ENCODE assay signal across 1 cellular context in genomic region chrX:16946361-16946964, GRCh38.
TF ChIP-seq lines count a peak whose summit lies in the region.

Gene REPS2, plus strand, starts transcription at chrX:16946658. Its CDS starts 204 bp downstream, at chrX:16946862.

TF ChIP-seq in SK-N-SH treated with all-trans-retinoic acid at 6 μM for 48 hours, 23 proteins besides CTCF, POLR2A, EP300 and RAD21 (continued from another document):
- TF ChIP-seq TSHZ2 (CRISPR knock-in tag; IDR thresholded peaks at IDR 0.05) (no peak), SNAI2 (CRISPR knock-in tag; IDR thresholded peaks at IDR 0.05) (no peak), ZNF8 (CRISPR knock-in tag; IDR thresholded peaks at IDR 0.05) (no peak), ISL1 (CRISPR knock-in tag; IDR thresholded peaks at IDR 0.05) (no peak), TOX (CRISPR knock-in tag; IDR thresholded peaks at IDR 0.05; ENCODE audit: borderline replicate concordance) (no peak), ZNF565 (CRISPR knock-in tag; conservative IDR thresholded peaks at IDR 0.05; ENCODE audit: low read depth) (no peak)
